In genomic region chr9:8014987-8015682, GRCh38 we compare ENCODE assay signal across 27 cellular contexts.
"Had no signal": no experiment of that assay in that cellular context is flagged by ENCODE, and none has a peak within 500 bp of the region (broad histone marks: within the 10 kb centered on the region; RNA-seq: fewer than 3 reads in every experiment).

No MANE protein-coding gene starts in this region.

- H3K4me3 Mint-ChIP-seq: activated CD8-positive, alpha-beta memory T cell treated with anti-CD3 and anti-CD28 coated beads, Interleukin-2, amount 10 ng/mL, durations not matched to agents 7 days and 5 days; activated CD8-positive, alpha-beta T cell treated with anti-CD3 and anti-CD28 coated beads, Interleukin-2, amount 10 ng/mL, durations not matched to agents 7 days and 5 days; activated naive CD4-positive, alpha-beta T cell treated with anti-CD3 and anti-CD28 coated beads for 36 hours; activated naive CD8-positive, alpha-beta T cell treated with anti-CD3 and anti-CD28 coated beads, Interleukin-2, amount 10 ng/mL, durations not matched to agents 7 days and 5 days; activated T-cell treated with anti-CD3 and anti-CD28 coated beads, Interleukin-2, amount 50 U/mL, for 72 hours; effector memory CD8-positive, alpha-beta T cell; immature natural killer cell; naive thymus-derived CD4-positive, alpha-beta T cell; stimulated activated memory B cell treated with anti-CD40 and anti-IgM and Interleukin-4, amounts not matched to agents 10 μg/mL and 1 μg/mL and 100 μg/mL, for 72 hours; T-helper 17 cell; WTC11 had no signal

- H3K27ac Mint-ChIP-seq: activated CD8-positive, alpha-beta memory T cell treated with anti-CD3 and anti-CD28 coated beads, Interleukin-2, amount 10 ng/mL, durations not matched to agents 7 days and 5 days; activated CD8-positive, alpha-beta T cell treated with anti-CD3 and anti-CD28 coated beads, Interleukin-2, amount 10 ng/mL, durations not matched to agents 7 days and 5 days; activated naive CD4-positive, alpha-beta T cell treated with anti-CD3 and anti-CD28 coated beads for 36 hours; activated naive CD8-positive, alpha-beta T cell treated with anti-CD3 and anti-CD28 coated beads, Interleukin-2, amount 10 ng/mL, durations not matched to agents 7 days and 5 days; activated T-cell treated with anti-CD3 and anti-CD28 coated beads, Interleukin-2, amount 50 U/mL, for 72 hours; effector memory CD8-positive, alpha-beta T cell; immature natural killer cell; naive thymus-derived CD4-positive, alpha-beta T cell; stimulated activated memory B cell treated with anti-CD40 and anti-IgM and Interleukin-4, amounts not matched to agents 10 μg/mL and 1 μg/mL and 100 μg/mL, for 72 hours; T-helper 17 cell; WTC11 had no signal

- H3K27me3 Mint-ChIP-seq: activated CD8-positive, alpha-beta memory T cell treated with anti-CD3 and anti-CD28 coated beads, Interleukin-2, amount 10 ng/mL, durations not matched to agents 7 days and 5 days; activated naive CD8-positive, alpha-beta T cell treated with anti-CD3 and anti-CD28 coated beads, Interleukin-2, amount 10 ng/mL, durations not matched to agents 7 days and 5 days; effector memory CD8-positive, alpha-beta T cell; naive thymus-derived CD4-positive, alpha-beta T cell; progenitor cell of endocrine pancreas; stimulated activated memory B cell treated with anti-CD40 and anti-IgM and Interleukin-4, amounts not matched to agents 10 μg/mL and 1 μg/mL and 100 μg/mL, for 72 hours; T-helper 17 cell had no signal

- H3K9me3 Mint-ChIP-seq: activated T-cell treated with anti-CD3 and anti-CD28 coated beads, Interleukin-2, amount 50 U/mL, for 72 hours; effector memory CD8-positive, alpha-beta T cell; stimulated activated memory B cell treated with anti-CD40 and anti-IgM and Interleukin-4, amounts not matched to agents 10 μg/mL and 1 μg/mL and 100 μg/mL, for 72 hours had no signal

- FAIRE-seq: kidney had no signal

- ATAC-seq: activated CD8-positive, alpha-beta memory T cell treated with anti-CD3 and anti-CD28 coated beads, Interleukin-2, amount 10 ng/mL, durations not matched to agents 7 days and 5 days; activated CD8-positive, alpha-beta T cell treated with anti-CD3 and anti-CD28 coated beads, Interleukin-2, amount 10 ng/mL, durations not matched to agents 7 days and 5 days; effector memory CD8-positive, alpha-beta T cell; heart left ventricle; left colon; naive thymus-derived CD4-positive, alpha-beta T cell; right lobe of liver; stimulated activated memory B cell treated with anti-CD40 and anti-IgM and Interleukin-4, amounts not matched to agents 10 μg/mL and 1 μg/mL and 100 μg/mL, for 72 hours; T-helper 17 cell; WTC11 had no signal

- H3K4me1 Mint-ChIP-seq: activated CD8-positive, alpha-beta memory T cell treated with anti-CD3 and anti-CD28 coated beads, Interleukin-2, amount 10 ng/mL, durations not matched to agents 7 days and 5 days; activated naive CD8-positive, alpha-beta T cell treated with anti-CD3 and anti-CD28 coated beads, Interleukin-2, amount 10 ng/mL, durations not matched to agents 7 days and 5 days; immature natural killer cell; stimulated activated memory B cell treated with anti-CD40 and anti-IgM and Interleukin-4, amounts not matched to agents 10 μg/mL and 1 μg/mL and 100 μg/mL, for 72 hours; T-helper 17 cell; WTC11 had no signal

- H3K36me3 Mint-ChIP-seq: activated CD8-positive, alpha-beta memory T cell treated with anti-CD3 and anti-CD28 coated beads, Interleukin-2, amount 10 ng/mL, durations not matched to agents 7 days and 5 days; activated naive CD8-positive, alpha-beta T cell treated with anti-CD3 and anti-CD28 coated beads, Interleukin-2, amount 10 ng/mL, durations not matched to agents 7 days and 5 days; immature natural killer cell; naive thymus-derived CD4-positive, alpha-beta T cell; stimulated activated memory B cell treated with anti-CD40 and anti-IgM and Interleukin-4, amounts not matched to agents 10 μg/mL and 1 μg/mL and 100 μg/mL, for 72 hours; WTC11 had no signal

- DNase-seq: activated CD8-positive, alpha-beta memory T cell treated with anti-CD3 and anti-CD28 coated beads, Interleukin-2, amount 10 ng/mL, durations not matched to agents 7 days and 5 days; activated CD8-positive, alpha-beta T cell treated with anti-CD3 and anti-CD28 coated beads, Interleukin-2, amount 10 ng/mL, durations not matched to agents 7 days and 5 days; activated effector memory CD4-positive, alpha-beta T cell treated with Interleukin-2 at 50 U/mL for 16 hours; activated naive CD4-positive, alpha-beta T cell treated with anti-CD3 and anti-CD28 coated beads for 36 hours; activated naive CD8-positive, alpha-beta T cell treated with anti-CD3 and anti-CD28 coated beads, Interleukin-2, amount 10 ng/mL, durations not matched to agents 7 days and 5 days; activated T-cell treated with anti-CD3 and anti-CD28 coated beads, Interleukin-2, amount 50 U/mL, for 72 hours; amniotic stem cell; caudate nucleus; cortex of kidney; effector memory CD8-positive, alpha-beta T cell; erythroblast; heart left ventricle; hypothalamus; immature natural killer cell; kidney; left colon; midbrain; naive thymus-derived CD4-positive, alpha-beta T cell; ovary; right lobe of liver; stimulated activated CD4-positive, alpha-beta T cell treated with anti-CD3 and anti-CD28 coated beads, Interleukin-12 subunit alpha, Interleukin-12 subunit beta, amount 100 ng/mL, for 4 hours; stimulated activated CD4-positive, alpha-beta T cell treated with anti-CD3 and anti-CD28 coated beads, Interleukin-4, amount 100 ng/mL, for 24 hours; T-helper 17 cell; tibial artery had no signal
